19 cellular contexts compared by ENCODE assay signal in the genomic region with DNA sequence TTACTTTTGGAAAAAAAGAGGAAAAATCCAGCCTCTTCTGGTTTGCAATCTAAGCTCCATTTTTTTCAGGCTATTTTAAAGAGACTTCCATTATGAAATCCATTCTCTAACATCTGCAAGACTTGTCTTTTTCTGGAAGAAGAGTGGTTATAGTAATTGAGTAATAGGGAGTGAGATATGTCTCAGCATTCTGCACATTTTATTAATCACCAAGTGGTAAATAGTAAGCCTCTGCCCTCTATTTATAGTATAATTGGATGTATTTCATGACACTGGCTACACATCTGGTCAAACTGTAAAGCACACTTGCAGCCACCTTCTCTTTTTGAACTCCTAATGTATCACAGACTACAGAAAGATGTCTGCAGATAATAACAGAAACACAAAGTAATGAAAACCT.
"Had no signal": no experiment of that assay in that cellular context is flagged by ENCODE, and none has a peak within 500 bp of the region (broad histone marks: within the 10 kb centered on the region; RNA-seq: fewer than 3 reads in every experiment).

No MANE protein-coding gene starts in this region.

- H3K9me3 Mint-ChIP-seq: activated B cell treated with CpG ODN at 0.5 μM for 24 hours; activated T-helper 2 cell treated with anti-CD3 and anti-CD28 coated beads, Interferon-gamma antibody, Interleukin-2, Interleukin-4, amounts not matched to agents 10 μg/mL and 5 μg/mL and 100 μg/mL, durations not matched to agents 14 hours and 24 hours and 36 hours; memory B cell; T-helper 1 cell treated with Interleukin-12 subunit alpha and Interleukin-12 subunit beta and Interleukin-4 antibody, amounts not matched to agents 30 μg/mL and 1 μg/mL, for 36 hours had no signal

- H3K27ac Mint-ChIP-seq: activated B cell treated with CpG ODN at 0.5 μM for 24 hours; memory B cell; T-helper 1 cell treated with Interleukin-12 subunit alpha and Interleukin-12 subunit beta and Interleukin-4 antibody, amounts not matched to agents 30 μg/mL and 1 μg/mL, for 36 hours had no signal

- H3K27me3 Mint-ChIP-seq: activated B cell treated with CpG ODN at 0.5 μM for 24 hours, memory B cell had no signal

- H3K9me3 ChIP-seq: esophagus muscularis mucosa, gastrocnemius medialis, heart right ventricle, left lung, suprapubic skin had no signal

- H3K4me3 ChIP-seq: esophagus muscularis mucosa, gastrocnemius medialis, heart right ventricle, left lung, suprapubic skin had no signal

- ATAC-seq: gastrocnemius medialis, heart right ventricle, left lung, sciatic nerve had no signal

- H3K36me3 ChIP-seq: esophagus muscularis mucosa, gastrocnemius medialis, heart right ventricle, suprapubic skin had no signal

- H3K4me3 Mint-ChIP-seq: activated B cell treated with CpG ODN at 0.5 μM for 24 hours; memory B cell; T-helper 1 cell treated with Interleukin-12 subunit alpha and Interleukin-12 subunit beta and Interleukin-4 antibody, amounts not matched to agents 30 μg/mL and 1 μg/mL, for 36 hours had no signal

- H3K36me3 Mint-ChIP-seq: memory B cell had no signal

- FAIRE-seq: endometrium, islet of Langerhans, TTC549 had no signal

- DNase-seq: activated B cell treated with CpG ODN at 0.5 μM for 24 hours; activated CD4-positive, alpha-beta T cell treated with anti-CD3 and anti-CD28 coated beads, Interleukin-2, amount 50 U/mL, for 1 hour; activated naive CD4-positive, alpha-beta T cell treated with anti-CD3 and anti-CD28 coated beads, Interleukin-2, amount 50 U/mL, for 16 hours; activated T-cell treated with anti-CD3 and anti-CD28 coated beads for 4 hours; amygdala; gastrocnemius medialis; heart right ventricle; left lung; stimulated activated CD4-positive, alpha-beta T cell treated with anti-CD3 and anti-CD28 coated beads, Interleukin-2, amount 100 ng/mL, for 24 hours; stimulated activated naive CD4-positive, alpha-beta T cell had no signal

- H3K27me3 ChIP-seq: esophagus muscularis mucosa, gastrocnemius medialis, heart right ventricle, left lung, suprapubic skin had no signal

- H3K27ac ChIP-seq: esophagus muscularis mucosa, gastrocnemius medialis, left lung, suprapubic skin had no signal

- H3K4me1 ChIP-seq: esophagus muscularis mucosa had no signal
